38 cellular contexts compared by ENCODE assay signal in the genomic region with DNA sequence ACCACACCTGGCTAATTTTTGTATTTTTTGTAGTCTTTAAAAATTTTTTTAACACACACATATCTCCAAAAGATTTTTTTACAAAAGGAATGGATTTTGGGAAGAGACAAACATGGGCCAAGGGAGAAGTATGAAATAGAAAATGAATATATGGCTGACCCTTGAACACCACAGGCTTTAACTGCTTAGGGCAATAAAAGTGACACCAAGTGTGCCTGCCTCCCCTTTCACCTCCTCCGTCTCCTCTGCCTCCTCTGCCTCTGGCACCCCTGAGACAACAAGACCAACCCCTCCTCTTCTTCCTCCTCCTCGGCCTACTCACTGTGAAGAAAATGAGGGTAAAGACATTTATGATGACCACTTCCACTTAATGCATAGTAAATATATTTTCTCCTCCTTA.
"Had no signal": no experiment of that assay in that cellular context is flagged by ENCODE, and none has a peak within 500 bp of the region (broad histone marks: within the 10 kb centered on the region; RNA-seq: fewer than 3 reads in every experiment).

No MANE protein-coding gene starts in this region.

- H3K9me3 ChIP-seq: adrenal gland, body of pancreas, gastrocnemius medialis had no signal

- H3K4me1 ChIP-seq: adrenal gland, body of pancreas, esophagus muscularis mucosa, foreskin keratinocyte, gastrocnemius medialis had no signal

- H3K36me3 Mint-ChIP-seq: activated CD4-positive, alpha-beta memory T cell treated with anti-CD3 and anti-CD28 coated beads for 36 hours; activated CD8-positive, alpha-beta memory T cell treated with anti-CD3 and anti-CD28 coated beads, Interleukin-2, amount 10 ng/mL, durations not matched to agents 7 days and 5 days; activated naive CD4-positive, alpha-beta T cell treated with anti-CD3 and anti-CD28 coated beads, Interleukin-2, amount 50 U/mL, for 24 hours; activated naive CD8-positive, alpha-beta T cell treated with anti-CD3 and anti-CD28 coated beads for 36 hours had no signal

- H3K9me3 Mint-ChIP-seq: activated CD4-positive, alpha-beta memory T cell treated with anti-CD3 and anti-CD28 coated beads for 36 hours; activated naive CD4-positive, alpha-beta T cell treated with anti-CD3 and anti-CD28 coated beads for 36 hours; activated naive CD4-positive, alpha-beta T cell treated with anti-CD3 and anti-CD28 coated beads, Interleukin-2, amount 50 U/mL, for 24 hours; activated naive CD8-positive, alpha-beta T cell treated with anti-CD3 and anti-CD28 coated beads, Interleukin-2, amount 50 U/mL, for 24 hours; activated T-helper 2 cell treated with anti-CD3 and anti-CD28 coated beads, Interferon-gamma antibody, Interleukin-2, Interleukin-4, amounts not matched to agents 10 μg/mL and 5 μg/mL and 100 μg/mL, durations not matched to agents 14 hours and 24 hours and 36 hours; dendritic cell treated with granulocyte-macrophage colony-stimulating factor and Interleukin-4, amounts not matched to agents 40 ng/mL and 50 ng/mL, for 4 days had no signal

- H3K27me3 Mint-ChIP-seq: activated CD4-positive, alpha-beta memory T cell treated with anti-CD3 and anti-CD28 coated beads for 36 hours; activated CD4-positive, alpha-beta T cell treated with anti-CD3 and anti-CD28 coated beads for 36 hours; dendritic cell treated with granulocyte-macrophage colony-stimulating factor and Interleukin-4, amounts not matched to agents 40 ng/mL and 50 ng/mL, for 4 days had no signal

- DNase-seq: activated CD4-positive, alpha-beta memory T cell treated with anti-CD3 and anti-CD28 coated beads for 36 hours; activated CD4-positive, alpha-beta T cell treated with anti-CD3 and anti-CD28 coated beads for 36 hours; activated CD4-positive, alpha-beta T cell treated with anti-CD3 and anti-CD28 coated beads, Interleukin-2, amount 10 ng/mL, durations not matched to agents 24 days and 14 days; activated CD4-positive, CD25-positive, alpha-beta regulatory T cell; activated CD4-positive, CD25-positive, alpha-beta regulatory T cell treated with anti-CD3 and anti-CD28 coated beads, Interleukin-2, amount 50 U/mL, for 72 hours; activated CD8-positive, alpha-beta memory T cell treated with anti-CD3 and anti-CD28 coated beads, Interleukin-2, amount 10 ng/mL, durations not matched to agents 7 days and 5 days; activated CD8-positive, alpha-beta memory T cell treated with anti-CD3 and anti-CD28 coated beads, Interleukin-2, amount 50 U/mL, for 4 hours; activated CD8-positive, alpha-beta T cell treated with anti-CD3 and anti-CD28 coated beads, Interleukin-2, amount 10 ng/mL, durations not matched to agents 7 days and 5 days; activated effector memory CD4-positive, alpha-beta T cell treated with anti-CD3 and anti-CD28 coated beads, Interleukin-2, amount 50 U/mL, for 16 hours; activated naive CD4-positive, alpha-beta T cell treated with anti-CD3 and anti-CD28 coated beads for 36 hours; activated naive CD8-positive, alpha-beta T cell treated with anti-CD3 and anti-CD28 coated beads for 36 hours; activated naive CD8-positive, alpha-beta T cell treated with anti-CD3 and anti-CD28 coated beads, Interleukin-2, amount 50 U/mL, for 24 hours; activated T-cell treated with anti-CD3 and anti-CD28 coated beads, Interleukin-2, amount 50 U/mL, for 1 hour; activated T-cell treated with anti-CD3 and anti-CD28 coated beads, Interleukin-2, amount 50 U/mL, for 48 hours; adrenal gland; amygdala; aorta; body of pancreas; caudate nucleus; dorsolateral prefrontal cortex; effector memory CD4-positive, alpha-beta T cell; endodermal cell; erythroblast; foreskin keratinocyte; gastrocnemius medialis; glutamatergic neuron; heart left ventricle; T-helper 1 cell; T-helper 17 cell; T1000; WERI-Rb-1 had no signal

- H3K27ac Mint-ChIP-seq: activated CD4-positive, alpha-beta memory T cell treated with anti-CD3 and anti-CD28 coated beads for 36 hours; activated CD4-positive, alpha-beta T cell treated with anti-CD3 and anti-CD28 coated beads for 36 hours; activated CD4-positive, alpha-beta T cell treated with anti-CD3 and anti-CD28 coated beads, Interleukin-2, amount 10 ng/mL, durations not matched to agents 24 days and 14 days; activated CD8-positive, alpha-beta memory T cell treated with anti-CD3 and anti-CD28 coated beads, Interleukin-2, amount 10 ng/mL, durations not matched to agents 7 days and 5 days; activated CD8-positive, alpha-beta T cell treated with anti-CD3 and anti-CD28 coated beads, Interleukin-2, amount 10 ng/mL, durations not matched to agents 7 days and 5 days; activated naive CD4-positive, alpha-beta T cell treated with anti-CD3 and anti-CD28 coated beads for 36 hours; activated naive CD4-positive, alpha-beta T cell treated with anti-CD3 and anti-CD28 coated beads, Interleukin-2, amount 50 U/mL, for 24 hours; activated naive CD8-positive, alpha-beta T cell treated with anti-CD3 and anti-CD28 coated beads for 36 hours; activated naive CD8-positive, alpha-beta T cell treated with anti-CD3 and anti-CD28 coated beads, Interleukin-2, amount 50 U/mL, for 24 hours; activated T-helper 1 cell treated with anti-CD3 and anti-CD28 coated beads, Interleukin-12 subunit alpha, Interleukin-12 subunit beta, Interleukin-2, Interleukin-4 antibody, amounts not matched to agents 30 ng/mL and 10 ng/mL and 1 ng/mL, durations not matched to agents 14 hours and 24 hours and 36 hours; activated T-helper 2 cell treated with anti-CD3 and anti-CD28 coated beads, Interferon-gamma antibody, Interleukin-2, Interleukin-4, amounts not matched to agents 10 μg/mL and 5 μg/mL and 100 μg/mL, durations not matched to agents 14 hours and 24 hours and 36 hours; dendritic cell treated with granulocyte-macrophage colony-stimulating factor and Interleukin-4, amounts not matched to agents 40 ng/mL and 50 ng/mL, for 4 days; endodermal cell; T-helper 17 cell; T-helper 2 cell treated with Interferon-gamma antibody and Interleukin-4, amounts not matched to agents 5 μg/mL and 100 μg/mL, for 36 hours had no signal

- H3K27me3 ChIP-seq: adrenal gland, body of pancreas, dorsolateral prefrontal cortex, esophagus muscularis mucosa, gastrocnemius medialis, heart left ventricle had no signal

- H3K36me3 ChIP-seq: adrenal gland, esophagus muscularis mucosa, gastrocnemius medialis, heart left ventricle, WERI-Rb-1 had no signal

- H3K4me1 Mint-ChIP-seq: activated CD4-positive, alpha-beta T cell treated with anti-CD3 and anti-CD28 coated beads for 36 hours; activated naive CD4-positive, alpha-beta T cell treated with anti-CD3 and anti-CD28 coated beads, Interleukin-2, amount 50 U/mL, for 24 hours had no signal

- ATAC-seq: activated CD4-positive, alpha-beta T cell treated with anti-CD3 and anti-CD28 coated beads for 36 hours; activated CD8-positive, alpha-beta memory T cell treated with anti-CD3 and anti-CD28 coated beads, Interleukin-2, amount 10 ng/mL, durations not matched to agents 7 days and 5 days; activated CD8-positive, alpha-beta T cell treated with anti-CD3 and anti-CD28 coated beads, Interleukin-2, amount 10 ng/mL, durations not matched to agents 7 days and 5 days; activated naive CD8-positive, alpha-beta T cell treated with anti-CD3 and anti-CD28 coated beads, Interleukin-2, amount 50 U/mL, for 24 hours; body of pancreas; foreskin keratinocyte; gastrocnemius medialis; heart left ventricle; T-helper 17 cell had no signal

- H3K4me3 Mint-ChIP-seq: activated CD4-positive, alpha-beta memory T cell treated with anti-CD3 and anti-CD28 coated beads for 36 hours; activated CD4-positive, alpha-beta T cell treated with anti-CD3 and anti-CD28 coated beads for 36 hours; activated CD4-positive, alpha-beta T cell treated with anti-CD3 and anti-CD28 coated beads, Interleukin-2, amount 10 ng/mL, durations not matched to agents 24 days and 14 days; activated CD8-positive, alpha-beta memory T cell treated with anti-CD3 and anti-CD28 coated beads, Interleukin-2, amount 10 ng/mL, durations not matched to agents 7 days and 5 days; activated CD8-positive, alpha-beta T cell treated with anti-CD3 and anti-CD28 coated beads, Interleukin-2, amount 10 ng/mL, durations not matched to agents 7 days and 5 days; activated naive CD4-positive, alpha-beta T cell treated with anti-CD3 and anti-CD28 coated beads for 36 hours; activated naive CD4-positive, alpha-beta T cell treated with anti-CD3 and anti-CD28 coated beads, Interleukin-2, amount 50 U/mL, for 24 hours; activated naive CD8-positive, alpha-beta T cell treated with anti-CD3 and anti-CD28 coated beads for 36 hours; activated naive CD8-positive, alpha-beta T cell treated with anti-CD3 and anti-CD28 coated beads, Interleukin-2, amount 50 U/mL, for 24 hours; activated T-helper 1 cell treated with anti-CD3 and anti-CD28 coated beads, Interleukin-12 subunit alpha, Interleukin-12 subunit beta, Interleukin-2, Interleukin-4 antibody, amounts not matched to agents 30 ng/mL and 10 ng/mL and 1 ng/mL, durations not matched to agents 14 hours and 24 hours and 36 hours; dendritic cell treated with granulocyte-macrophage colony-stimulating factor and Interleukin-4, amounts not matched to agents 40 ng/mL and 50 ng/mL, for 4 days; endodermal cell; T-helper 17 cell; T-helper 2 cell treated with Interferon-gamma antibody and Interleukin-4, amounts not matched to agents 5 μg/mL and 100 μg/mL, for 36 hours had no signal

- H3K27ac ChIP-seq: adrenal gland, body of pancreas, coronary artery, dorsolateral prefrontal cortex, esophagus muscularis mucosa, foreskin keratinocyte, gastrocnemius medialis, heart left ventricle, WERI-Rb-1 had no signal

- H3K4me3 ChIP-seq: adrenal gland, body of pancreas, coronary artery, dorsolateral prefrontal cortex, esophagus muscularis mucosa, gastrocnemius medialis, heart left ventricle had no signal
